ENCODE assay signal across 26 cellular contexts in the genomic region with DNA sequence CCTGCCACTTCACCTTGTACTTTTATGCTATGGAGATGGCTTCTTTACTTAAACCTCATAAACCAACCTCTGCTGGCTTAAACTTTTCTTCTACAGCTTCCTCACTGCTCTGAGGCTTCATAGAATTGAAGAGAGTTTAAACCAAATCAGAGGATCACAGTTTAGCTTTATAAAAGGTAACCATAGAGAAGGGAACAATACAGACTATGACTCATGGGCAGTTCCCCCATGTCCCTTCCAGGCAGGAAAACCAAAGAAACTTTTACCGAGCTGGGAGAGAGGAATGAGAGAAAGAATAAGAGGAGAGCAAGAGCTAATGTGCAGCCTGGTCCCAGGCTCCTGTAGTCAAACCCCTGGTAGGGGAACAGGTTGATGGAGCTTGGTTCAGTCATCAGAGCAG. TPM values are rescaled to one million over a fixed set of nuclear protein-coding genes. Genes with fewer than 3 reads are reported as not detected.
DNase-seq lines count a peak whose midpoint lies in the region; ATAC-seq, FAIRE-seq and TF ChIP-seq lines count a peak whose summit lies in the region.
"Had no signal": no experiment of that assay in that cellular context is flagged by ENCODE, and none has a peak within 500 bp of the region (broad histone marks: within the 10 kb centered on the region; RNA-seq: fewer than 3 reads in every experiment).

No MANE protein-coding gene starts in this region.

- H3K4me3 Mint-ChIP-seq in T-helper 17 cell: no peak overlapping the region
- H3K4me3 Mint-ChIP-seq: activated CD8-positive, alpha-beta T cell treated with anti-CD3 and anti-CD28 coated beads for 36 hours; activated naive CD8-positive, alpha-beta T cell treated with anti-CD3 and anti-CD28 coated beads for 36 hours; T-helper 1 cell treated with Interleukin-12 subunit alpha and Interleukin-12 subunit beta and Interleukin-4 antibody, amounts not matched to agents 30 μg/mL and 1 μg/mL, for 36 hours had no signal

- intact Hi-C loops in endothelial cell of umbilical vein (cut with micrococcal nuclease): loop anchor here (10.0 kb wide), 1 partner anchor 197 kb away; a partner anchor contains a TSS

- no peaks in the 10 kb centered on the region for H3K9me1 ChIP-seq in endothelial cell of umbilical vein (replicated peaks; ENCODE audit: control insufficient read depth, extremely low read depth, insufficient read depth, low read length)

- H3K9ac ChIP-seq in endothelial cell of umbilical vein (replicated peaks; ENCODE audit: extremely low read depth, insufficient read depth, low read length): no peak overlapping the region
- H3K9ac ChIP-seq: BLaER1 treated with 17β-estradiol and CSF1 and Interleukin-3, amounts not matched to agents 10 nM and 100 nM had no signal

- peak; percentile 8 for FAIRE-seq in endothelial cell of umbilical vein (lab: Jason Lieb, UNC)
- FAIRE-seq: HTR-8/SVneo, K562 had no signal

- H3K36me3 ChIP-seq in RWPE2 (ENCODE audit: low read depth) (no peaks in the 10 kb centered on the region; the same call in 1 of the 2 replicates), endothelial cell of umbilical vein (ENCODE audit: control insufficient read depth in 2 of 2, extremely low read depth in 1 of 2, insufficient read depth in 2 of 2, low read length in 2 of 2) (no peaks in the 10 kb centered on the region), osteoblast (ENCODE audit: insufficient read depth, low read length) (no peaks in the 10 kb centered on the region)
- H3K36me3 ChIP-seq: BLaER1 treated with 17β-estradiol and CSF1 and Interleukin-3, amounts not matched to agents 10 nM and 100 nM; HAP-1; neutrophil; suprapubic skin had no signal

- H2AFZ ChIP-seq in endothelial cell of umbilical vein (ENCODE audit: low read depth, low read length) (peak overlapping the region; percentile 54), osteoblast (ENCODE audit: low read length) (no peak overlapping the region)

- no TSS peak for BruUV-seq in endothelial cell of umbilical vein (replicated peaks; lab: Mats Ljungman, UMichigan)

- H3K9me3 ChIP-seq in RWPE2 (ENCODE audit: severe bottlenecking): no peaks in the 10 kb centered on the region
- H3K9me3 ChIP-seq in endothelial cell of umbilical vein (replicated peaks; ENCODE audit: control insufficient read depth, insufficient read depth, low read length): no peaks in the 10 kb centered on the region
- no peaks in the 10 kb centered on the region for H3K9me3 ChIP-seq in osteoblast (ENCODE audit: low read depth, low read length)
- no peaks in the 10 kb centered on the region for H3K9me3 ChIP-seq in T-helper 17 cell (ENCODE audit: control insufficient read depth, low read length, poor library complexity, severe bottlenecking)
- H3K9me3 ChIP-seq: HAP-1, neutrophil, suprapubic skin had no signal

- H3K27ac ChIP-seq in RWPE2 (ENCODE audit: poor library complexity, severe bottlenecking): no peak overlapping the region
- peak overlapping the region; percentile 46 for H3K27ac ChIP-seq in endothelial cell of umbilical vein (ENCODE audit: insufficient read depth, low read depth, low read length)
- no peak overlapping the region for H3K27ac ChIP-seq in osteoblast (ENCODE audit: low read depth, low read length)
- H3K27ac ChIP-seq: BLaER1 treated with 17β-estradiol and CSF1 and Interleukin-3, amounts not matched to agents 10 nM and 100 nM; epithelial cell of prostate; neutrophil; SK-N-MC; suprapubic skin had no signal

- peaks cover 4% of the 10 kb centered on the region for H3K36me3 Mint-ChIP-seq in T-helper 17 cell (ENCODE audit: low read depth)

- H3K4me3 ChIP-seq in RWPE2 (ENCODE audit: severe bottlenecking) (no peak overlapping the region), endothelial cell of umbilical vein (replicated peaks in 1 of 3; ENCODE audit: insufficient read depth in 1 of 3, low read depth in 1 of 3, low read length in 3 of 3) (no peak overlapping the region), osteoblast (ENCODE audit: insufficient read depth, low read length) (no peak overlapping the region)
- H3K4me3 ChIP-seq: BLaER1 treated with 17β-estradiol and CSF1 and Interleukin-3, amounts not matched to agents 10 nM and 100 nM; HAP-1; K562; SK-N-MC; suprapubic skin had no signal

- DNase-seq in ELR (ENCODE audit: low read depth) (peak; percentile 49), RWPE2 (ENCODE audit: low spot score) (no peak), endothelial cell of umbilical vein (ENCODE audit: low read depth, low spot score) (peak; percentile 71), osteoblast (ENCODE audit: insufficient read length, low spot score, missing footprints) (peak; percentile 6), T-helper 17 cell (no peak)
- DNase-seq in activated CD8-positive, alpha-beta memory T cell treated with anti-CD3 and anti-CD28 coated beads, Interleukin-2, amount 50 U/mL, for 4 hours: no peak
- no peak for DNase-seq in activated naive CD4-positive, alpha-beta T cell treated with anti-CD3 and anti-CD28 coated beads, Interleukin-2, amount 50 U/mL, for 16 hours
- DNase-seq: activated CD8-positive, alpha-beta T cell treated with anti-CD3 and anti-CD28 coated beads for 36 hours; activated naive CD8-positive, alpha-beta T cell treated with anti-CD3 and anti-CD28 coated beads for 36 hours; foreskin fibroblast; MM.1S; NCI-H1417; NCI-H2081; NCI-H2227 treated with DMSO at 0.1 percent for 48 hours; stimulated activated naive CD4-positive, alpha-beta T cell had no signal

- CTCF ChIA-PET in endothelial cell of umbilical vein (lab: Charles Lee): interaction anchor here (0.8 to 1.5 kb wide), 2 partner anchors 12 to 398 kb away, joined by 3 to 7 read pairs; no protein-coding TSS in a partner anchor

- peaks cover 56% of the 10 kb centered on the region for H3K4me1 ChIP-seq in RWPE2 (ENCODE audit: insufficient read depth, poor library complexity, severe bottlenecking)
- peaks cover 14% of the 10 kb centered on the region for H3K4me1 ChIP-seq in endothelial cell of umbilical vein (ENCODE audit: control insufficient read depth, extremely low read depth, insufficient read depth, low read length)
- peaks cover 9% of the 10 kb centered on the region for H3K4me1 ChIP-seq in osteoblast (ENCODE audit: insufficient read depth, low read length)
- H3K4me1 ChIP-seq: HAP-1 had no signal

- H3K27me3 ChIP-seq in RWPE2 (ENCODE audit: insufficient read depth, poor library complexity, severe bottlenecking) (no peaks in the 10 kb centered on the region), endothelial cell of umbilical vein (ENCODE audit: control insufficient read depth in 2 of 2, insufficient read depth in 2 of 2, low read length in 2 of 2) (no peaks in the 10 kb centered on the region), osteoblast (ENCODE audit: insufficient read depth, low read length) (no peaks in the 10 kb centered on the region)
- H3K27me3 ChIP-seq: BLaER1 treated with 17β-estradiol and CSF1 and Interleukin-3, amounts not matched to agents 10 nM and 100 nM; neutrophil; suprapubic skin had no signal

- H3K4me2 ChIP-seq in endothelial cell of umbilical vein (ENCODE audit: insufficient read depth, low read length): no peak overlapping the region
- no peak overlapping the region for H3K4me2 ChIP-seq in osteoblast (ENCODE audit: insufficient read depth, low read length)
- H3K4me2 ChIP-seq: BLaER1 treated with 17β-estradiol and CSF1 and Interleukin-3, amounts not matched to agents 10 nM and 100 nM had no signal

- H3K79me2 ChIP-seq in endothelial cell of umbilical vein (ENCODE audit: control insufficient read depth, insufficient read depth, low read length) (no peaks in the 10 kb centered on the region), osteoblast (ENCODE audit: insufficient read depth, low read length) (no peaks in the 10 kb centered on the region)

- ATAC-seq in RWPE2 (ENCODE audit: low read depth) (peak; percentile 47; the same call in 1 of the 3 replicates), HG02763 (IDR thresholded peaks at IDR 0.05; ENCODE audit: unreplicated experiment) (no peak), T-helper 17 cell (no peak)
- ATAC-seq: activated CD8-positive, alpha-beta T cell treated with anti-CD3 and anti-CD28 coated beads for 36 hours; K562 had no signal

- H3K4me1 Mint-ChIP-seq in T-helper 17 cell: peaks cover 16% of the 10 kb centered on the region

- H4K20me1 ChIP-seq in endothelial cell of umbilical vein (replicated peaks; ENCODE audit: control insufficient read depth, extremely low read depth, insufficient read depth, low read length) (no peaks in the 10 kb centered on the region), osteoblast (ENCODE audit: insufficient read depth, low read length) (no peaks in the 10 kb centered on the region)
- H4K20me1 ChIP-seq: BLaER1 treated with 17β-estradiol and CSF1 and Interleukin-3, amounts not matched to agents 10 nM and 100 nM had no signal

- dilution Hi-C loops in endothelial cell of umbilical vein (cut with MboI; ENCODE audit: extremely low pct_ligation_motif_present, low sequenced_read_pairs): no loop called here

- H3K27me3 Mint-ChIP-seq in T-helper 17 cell: no peaks in the 10 kb centered on the region
- H3K27me3 Mint-ChIP-seq: activated CD8-positive, alpha-beta T cell treated with anti-CD3 and anti-CD28 coated beads for 36 hours; progenitor cell of endocrine pancreas had no signal

- POLR2A ChIA-PET in endothelial cell of umbilical vein (lab: Charles Lee): interaction anchor here (0.6 to 1.0 kb wide), 2 partner anchors 54 to 73 kb away, joined by 3 to 4 read pairs; no protein-coding TSS in a partner anchor

- TF ChIP-seq CTCF in RWPE2 (IDR thresholded peaks at IDR 0.05; ENCODE audit: poor library complexity, severe bottlenecking) (no peak), endothelial cell of umbilical vein (IDR thresholded peaks at IDR 0.05; ENCODE audit: extremely low read depth in 1 of 2, insufficient read depth in 1 of 2, low read depth in 1 of 2, low read length in 2 of 2) (no peak), osteoblast (IDR thresholded peaks at IDR 0.05; ENCODE audit: extremely low read depth, low read depth, low read length) (no peak)

- no peak for TF ChIP-seq POLR2A in endothelial cell of umbilical vein (IDR thresholded peaks at IDR 0.05; ENCODE audit: low read depth, low read length)

- no peak overlapping the region for H3K27ac Mint-ChIP-seq in T-helper 17 cell
- H3K27ac Mint-ChIP-seq: activated CD8-positive, alpha-beta T cell treated with anti-CD3 and anti-CD28 coated beads for 36 hours; activated naive CD8-positive, alpha-beta T cell treated with anti-CD3 and anti-CD28 coated beads for 36 hours; progenitor cell of endocrine pancreas; T-helper 1 cell treated with Interleukin-12 subunit alpha and Interleukin-12 subunit beta and Interleukin-4 antibody, amounts not matched to agents 30 μg/mL and 1 μg/mL, for 36 hours had no signal

RNA-seq across cellular contexts. Expression of a gene that starts 53.9 kb away (rescaled TPM):
- 34.2 and 39.0 TPM in 2 replicates for total RNA-seq in endothelial cell of umbilical vein
- 8.9 and 9.2 TPM in 2 replicates for polyA plus RNA-seq in endothelial cell of umbilical vein
- 13.7 and 14.9 TPM in 2 replicates for polyA plus RNA-seq in endothelial cell of umbilical vein (2011; cell fraction: cytosol; rRNA removed)
- 26.5 and 28.7 TPM in 2 replicates for polyA plus RNA-seq in endothelial cell of umbilical vein (2011; cell fraction: nucleus; rRNA removed)
- 14.5 and 17.7 TPM in 2 replicates for polyA plus RNA-seq in endothelial cell of umbilical vein (2012)
- 25.2 and 26.3 TPM in 2 replicates for polyA minus RNA-seq in endothelial cell of umbilical vein
- polyA minus RNA-seq in endothelial cell of umbilical vein (2011; cell fraction: cytosol; rRNA and poly(A)+ RNA removed): 19.3 TPM
- polyA minus RNA-seq in endothelial cell of umbilical vein (2011; cell fraction: nucleus; rRNA and poly(A)+ RNA removed): 48.2 and 54.0 TPM in 2 replicates
- 43.6 and 48.5 TPM in 2 replicates for total RNA-seq in osteoblast
- 10 to 100 TPM in 1 of 2 donors, 1 to 10 TPM in 1; 7.2 to 11.1 TPM for total RNA-seq in T-helper 17 cell

Comparison
In these comparisons a context has a peak if more than half of its experiments do, and no peak if none do; other contexts are left out.
1. DNase-seq: peak in ELR (single experiment), endothelial cell of umbilical vein (single experiment) and osteoblast (single experiment); none in RWPE2 (single experiment), activated CD8-positive, alpha-beta memory T cell treated with anti-CD3 and anti-CD28 coated beads, Interleukin-2, amount 50 U/mL, for 4 hours (single experiment), activated naive CD4-positive, alpha-beta T cell treated with anti-CD3 and anti-CD28 coated beads, Interleukin-2, amount 50 U/mL, for 16 hours (single experiment) and T-helper 17 cell (0 of 3).